ENCODE assay signal across 8 cellular contexts in genomic region chr7:35185908-35186731, GRCh38.
DNase-seq lines count a peak whose midpoint lies in the region; ATAC-seq, FAIRE-seq and TF ChIP-seq lines count a peak whose summit lies in the region.

No MANE protein-coding gene starts in this region.

- H3K36me3 Mint-ChIP-seq in H9 (ENCODE audit: insufficient read depth in 1 of 3, low read depth in 3 of 3): no peaks in the 10 kb centered on the region
- H3K36me3 Mint-ChIP-seq in central memory CD8-positive, alpha-beta T cell (ENCODE audit: insufficient read depth): no peaks in the 10 kb centered on the region

- H2AFZ ChIP-seq in H9 (ENCODE audit: low read length): no peak overlapping the region

- no peak for TF ChIP-seq EP300 in A549 (IDR thresholded peaks at IDR 0.05)

- H3K4me1 ChIP-seq in A549 (peaks cover 5% of the 10 kb centered on the region; the same call in 1 of the 3 replicates), H9 (ENCODE audit: insufficient read depth, low read length) (no peaks in the 10 kb centered on the region), Peyer's patch (peaks cover 0 to 7% (median 0%) of the 10 kb centered on the region in 4 donors), subcutaneous abdominal adipose tissue (ENCODE audit: control insufficient read depth in 5 of 5, insufficient read depth in 5 of 5, low read length in 5 of 5) (peaks cover 0 to 14% (median 14%) of the 10 kb centered on the region in 5 donors)

- no peaks in the 10 kb centered on the region for H3K79me2 ChIP-seq in H9 (ENCODE audit: insufficient read depth, low read length)

- no peak overlapping the region for H3K27ac Mint-ChIP-seq in H9
- no peak overlapping the region for H3K27ac Mint-ChIP-seq in central memory CD8-positive, alpha-beta T cell (ENCODE audit: low read depth)

- no peak overlapping the region for H3K14ac ChIP-seq in H9 (ENCODE audit: insufficient read depth, low read length)

- H3K4ac ChIP-seq in H9 (ENCODE audit: low read depth, low read length): no peak overlapping the region

- 3% methylated on average over 34 of the region's 67 CpGs for WGBS in A549 (ENCODE audit: missing lambda C conversion rate)
- WGBS in H9 (ENCODE audit: extremely low coverage, insufficient read length, low lambda C conversion rate): no CpG with 5 or more reads among the region's 67 CpGs

- DNase-seq in A549 (ENCODE audit: low read depth in 1 of 2, low spot score in 1 of 2) (peak in 1 of 2 experiments; percentile 84), H9 (peak; percentile 74), Peyer's patch (no peak), left kidney (ENCODE audit: low read depth, low spot score) (peak; percentile 89)
- DNase-seq in central memory CD8-positive, alpha-beta T cell (ENCODE audit: low spot score in 2 of 2): no peak

- H3K27me3 Mint-ChIP-seq in H9 (ENCODE audit: low read depth): peaks cover 49% of the 10 kb centered on the region
- H3K27me3 Mint-ChIP-seq in central memory CD8-positive, alpha-beta T cell: peaks cover 34% of the 10 kb centered on the region

- no peak overlapping the region for H3K56ac ChIP-seq in H9 (ENCODE audit: insufficient read length, low read depth, low read length)

- no peak overlapping the region for H2BK15ac ChIP-seq in H9 (ENCODE audit: low read depth, low read length)

- H3T11ph ChIP-seq in H9 (ENCODE audit: low read length): no peak overlapping the region

- no peak overlapping the region for H3K23ac ChIP-seq in H9 (ENCODE audit: insufficient read length, low read depth, low read length)

- TF ChIP-seq RAD21 in A549 (conservative IDR thresholded peaks at IDR 0.05 in 1 of 2, IDR thresholded peaks at IDR 0.05 in 1 of 2): no peak

- H4K91ac ChIP-seq in H9 (ENCODE audit: insufficient read length, low read depth, low read length): no peak overlapping the region

- H3K9me3 ChIP-seq in A549 (no peaks in the 10 kb centered on the region), H9 (ENCODE audit: control insufficient read depth, low read depth, low read length) (no peaks in the 10 kb centered on the region), Peyer's patch (no peaks in the 10 kb centered on the region), subcutaneous abdominal adipose tissue (ENCODE audit: control insufficient read depth in 5 of 5, low read length in 5 of 5) (no peaks in the 10 kb centered on the region)

- POLR2A ChIA-PET in A549 (lab: Yijun Ruan, JAX): no interaction called here

- no peak overlapping the region for H2BK120ac ChIP-seq in H9 (ENCODE audit: low read depth, low read length, poor library complexity, severe bottlenecking)

- H3K4me3 Mint-ChIP-seq in H9: peak overlapping the region; percentile 66 to 78
- peak overlapping the region; percentile 67 for H3K4me3 Mint-ChIP-seq in central memory CD8-positive, alpha-beta T cell

- H3K27me3 ChIP-seq in H9 (ENCODE audit: insufficient read depth, low read length) (peaks cover 6% of the 10 kb centered on the region; the same call in 1 of the 2 replicates), Peyer's patch (peaks cover 0 to 3% of the 10 kb centered on the region in 2 donors), subcutaneous abdominal adipose tissue (ENCODE audit: control insufficient read depth in 5 of 5, insufficient read depth in 4 of 5, low read length in 5 of 5) (peaks cover 0 to 13% (median 6%) of the 10 kb centered on the region in 5 donors)

- H3K36me3 ChIP-seq in Peyer's patch (no peaks in the 10 kb centered on the region), subcutaneous abdominal adipose tissue (ENCODE audit: control insufficient read depth in 5 of 5, insufficient read depth in 5 of 5, low read length in 5 of 5) (no peaks in the 10 kb centered on the region)

- no peak overlapping the region for H3K9ac ChIP-seq in H9 (ENCODE audit: extremely low read depth, insufficient read length, low read length)
- no peak overlapping the region for H3K9ac ChIP-seq in subcutaneous abdominal adipose tissue (ENCODE audit: low read length in 5 of 5)

- TF ChIP-seq CTCF in A549 (IDR thresholded peaks at IDR 0.05) (no peak), H9 (conservative IDR thresholded peaks at IDR 0.05) (no peak; the same call in 2 of the 3 replicates), Peyer's patch (IDR thresholded peaks at IDR 0.05) (no peak)

- H3K18ac ChIP-seq in H9 (ENCODE audit: insufficient read length, low read depth, low read length): peak overlapping the region; percentile 24

- H2BK12ac ChIP-seq in H9 (ENCODE audit: insufficient read length, low read depth, low read length): no peak overlapping the region

- H3K9me3 Mint-ChIP-seq in H9: no peaks in the 10 kb centered on the region
- H3K9me3 Mint-ChIP-seq in central memory CD8-positive, alpha-beta T cell: no peaks in the 10 kb centered on the region

- no peak overlapping the region for H4K5ac ChIP-seq in H9 (ENCODE audit: insufficient read length, low read depth, low read length)

- peak; percentile 40 for TF ChIP-seq POLR2A in A549 (IDR thresholded peaks at IDR 0.05; ENCODE audit: low read length)
- no peak for TF ChIP-seq POLR2A in Peyer's patch (IDR thresholded peaks at IDR 0.05)

- H3K27ac ChIP-seq in A549: peak overlapping the region; percentile 61 to 92
- no peak overlapping the region for H3K27ac ChIP-seq in H9 (ENCODE audit: insufficient read length, low read depth, low read length)
- H3K27ac ChIP-seq in Peyer's patch: no peak overlapping the region
- no peak overlapping the region for H3K27ac ChIP-seq in subcutaneous abdominal adipose tissue (ENCODE audit: low read depth, low read length)

- no peaks in the 10 kb centered on the region for H4K20me1 ChIP-seq in H9 (ENCODE audit: control insufficient read depth, insufficient read depth, insufficient read length)

- CTCF ChIA-PET in A549 (lab: Yijun Ruan, JAX): interaction anchor here (0.8 to 2.2 kb wide), 4 partner anchors 107 to 439 kb away, joined by 3 to 4 read pairs (median 4); no protein-coding TSS in a partner anchor

- no peaks in the 10 kb centered on the region for H3K79me1 ChIP-seq in H9 (ENCODE audit: insufficient read depth, low read depth, low read length, poor library complexity, severe bottlenecking)

- H3K4me1 Mint-ChIP-seq in H9: peaks cover 7 to 14% of the 10 kb centered on the region in 2 experiments
- peaks cover 7% of the 10 kb centered on the region for H3K4me1 Mint-ChIP-seq in central memory CD8-positive, alpha-beta T cell

- H3K23me2 ChIP-seq in H9 (ENCODE audit: insufficient read length, low read depth, low read length, poor library complexity, severe bottlenecking): no peaks in the 10 kb centered on the region

- FAIRE-seq in A549 (lab: Jason Lieb, UNC): no peak

- H2BK5ac ChIP-seq in H9 (ENCODE audit: insufficient read length, low read length): no peak overlapping the region

- ATAC-seq in A549 (peak; percentile 93 to 95), GM19035 (IDR thresholded peaks at IDR 0.05; ENCODE audit: unreplicated experiment) (no peak), HG03097 (IDR thresholded peaks at IDR 0.05; ENCODE audit: low FRiP score, unreplicated experiment) (no peak)
- ATAC-seq in central memory CD8-positive, alpha-beta T cell (replicated peaks; ENCODE audit: extremely low read depth, poor library complexity, severe bottlenecking): peak; percentile 49

- H3K4me2 ChIP-seq in A549 (peak overlapping the region; percentile 96), H9 (ENCODE audit: insufficient read depth, insufficient read length, low read length) (peak overlapping the region; percentile 50)

- no peak overlapping the region for H2BK20ac ChIP-seq in H9 (ENCODE audit: low read depth, low read length, poor library complexity, severe bottlenecking)

- no peak overlapping the region for H4K8ac ChIP-seq in H9 (replicated peaks; ENCODE audit: insufficient read length, low read depth, low read length)

- peak overlapping the region; percentile 70 for H3K4me3 ChIP-seq in A549
- peak overlapping the region in 3 of 4 donors; percentile 24 to 38 (median 26) for H3K4me3 ChIP-seq in Peyer's patch
- H3K4me3 ChIP-seq in subcutaneous abdominal adipose tissue (ENCODE audit: low read depth in 1 of 5, low read length in 5 of 5): peak overlapping the region in 4 of 5 donors; percentile 36 to 75 (median 52)

- no peak overlapping the region for H2AK5ac ChIP-seq in H9 (ENCODE audit: insufficient read length, low read length)

TF ChIP-seq in A549, 52 proteins besides CTCF, POLR2A, EP300 and RAD21:
- peak; percentile 97 for TF ChIP-seq E2F6 (IDR thresholded peaks at IDR 0.05; ENCODE audit: borderline replicate concordance, low read depth)
- TF ChIP-seq JUN (IDR thresholded peaks at IDR 0.05): peak in 1 of 2 experiments; percentile 27; a peak in 1 of 5 replicates
- TF ChIP-seq JUNB (IDR thresholded peaks at IDR 0.05): no peak
- TF ChIP-seq, protein P1, sequence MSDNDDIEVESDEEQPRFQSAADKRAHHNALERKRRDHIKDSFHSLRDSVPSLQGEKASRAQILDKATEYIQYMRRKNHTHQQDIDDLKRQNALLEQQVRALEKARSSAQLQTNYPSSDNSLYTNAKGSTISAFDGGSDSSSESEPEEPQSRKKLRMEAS (IDR thresholded peaks at IDR 0.05): peak; percentile 97
- peak; percentile 89 for TF ChIP-seq HDAC2 (IDR thresholded peaks at IDR 0.05)

Comparison
In these comparisons a context has a peak if more than half of its experiments do, and no peak if none do; other contexts are left out.
1. ATAC-seq: peak in A549 (2 of 2) and central memory CD8-positive, alpha-beta T cell (single experiment); none in GM19035 (single experiment) and HG03097 (single experiment).
2. DNase-seq: peak in H9 (single experiment) and left kidney (single experiment); none in Peyer's patch (0 of 3) and central memory CD8-positive, alpha-beta T cell (0 of 2).
3. H3K27ac ChIP-seq: peak in A549 (2 of 2); none in H9 (single experiment), Peyer's patch (0 of 4) and subcutaneous abdominal adipose tissue (single experiment).
4. Peak in every context shown above with its lines, with median percentiles within 50 percentile points of each other: H3K4me3 ChIP-seq.